13 cellular contexts compared by ENCODE assay signal in the genomic region with DNA sequence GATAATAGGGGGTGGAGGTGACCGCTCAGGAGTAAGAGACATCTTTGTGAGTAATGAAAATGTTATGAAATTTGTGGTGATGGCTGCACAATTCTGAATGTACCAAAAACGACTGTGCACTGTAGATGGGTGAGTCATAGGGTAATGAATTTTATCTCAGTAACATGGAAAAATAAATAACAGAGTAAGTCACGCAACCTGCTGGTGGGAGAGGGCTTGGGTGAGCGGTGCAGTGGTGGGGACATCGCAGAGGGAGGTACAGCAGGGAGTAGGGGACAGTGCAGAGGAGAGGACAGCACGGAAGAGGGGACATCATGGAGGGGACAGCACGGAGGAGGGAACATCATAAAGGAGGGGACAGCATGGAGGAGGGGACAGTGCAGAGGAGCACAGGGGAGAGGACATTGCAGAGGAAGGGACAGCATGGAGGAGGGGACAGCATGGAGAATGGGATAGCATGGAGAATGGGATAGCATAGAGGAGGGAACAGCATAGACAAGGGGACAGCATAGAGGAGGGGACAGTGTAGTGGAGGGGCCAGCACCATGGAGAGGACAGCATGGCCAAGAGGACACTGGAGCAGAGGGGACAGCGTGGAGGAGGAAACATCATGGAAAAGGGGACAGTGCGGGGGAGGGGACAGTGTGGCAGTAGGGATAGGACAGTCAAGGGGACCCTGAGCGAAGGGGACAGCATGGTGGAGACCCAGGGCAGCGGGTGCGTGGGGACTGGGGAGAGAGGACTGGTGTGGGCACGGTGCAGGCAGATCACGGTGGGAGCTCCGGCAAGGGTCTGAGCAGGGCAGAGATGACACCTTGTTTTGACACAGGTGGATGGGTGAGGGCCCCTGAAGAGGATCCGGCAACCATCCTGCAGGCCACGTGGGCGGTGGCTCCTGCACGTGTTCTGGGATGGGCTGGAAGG.
A peak's percentile ranks its signal among the peaks of the same experiment; 100 is the strongest.
DNase-seq lines count a peak whose midpoint lies in the region; ATAC-seq and TF ChIP-seq lines count a peak whose summit lies in the region.
"Had no signal": no experiment of that assay in that cellular context is flagged by ENCODE, and none has a peak within 500 bp of the region (broad histone marks: within the 10 kb centered on the region; RNA-seq: fewer than 3 reads in every experiment).

No MANE protein-coding gene starts in this region.

- TF ChIP-seq POLR2A in breast epithelium (IDR thresholded peaks at IDR 0.05) = no peak

- H3K27me3 Mint-ChIP-seq in MCF 10A (ENCODE audit: insufficient read depth, unreplicated experiment) = no peaks in the 10 kb centered on the region
- no peaks in the 10 kb centered on the region for H3K27me3 Mint-ChIP-seq in CD4-positive, alpha-beta memory T cell

- H3K36me3 ChIP-seq in breast epithelium = no peaks in the 10 kb centered on the region
- H3K36me3 ChIP-seq in SJSA1 = no peaks in the 10 kb centered on the region
- no peaks in the 10 kb centered on the region for H3K36me3 ChIP-seq in fibroblast of lung (ENCODE audit: control insufficient read depth, insufficient read depth, low read length)
- no peaks in the 10 kb centered on the region for H3K36me3 ChIP-seq in CD4-positive, alpha-beta memory T cell (ENCODE audit: insufficient read depth, low read length)

- CTCF ChIA-PET in MCF 10A (lab: Yijun Ruan, JAX) = no interaction called here
- CTCF ChIA-PET in CD4-positive, alpha-beta memory T cell (lab: Charles Lee; ENCODE audit: partially characterized antibody) = no interaction called here

- POLR2A ChIA-PET in MCF 10A (lab: Yijun Ruan, JAX) = no interaction called here
- POLR2A ChIA-PET in CD4-positive, alpha-beta memory T cell (lab: Charles Lee; ENCODE audit: partially characterized antibody) = no interaction called here

- H3K36me3 Mint-ChIP-seq in MCF 10A (ENCODE audit: insufficient read depth, unreplicated experiment) = peaks cover 4% of the 10 kb centered on the region
- H3K36me3 Mint-ChIP-seq in CD4-positive, alpha-beta memory T cell = peaks cover 35 to 42% of the 10 kb centered on the region in 2 donors

- intact Hi-C loops in MCF 10A (cut with micrococcal nuclease) (loop anchor here (10.0 kb wide), 1 partner anchor 66 kb away; a partner anchor contains a TSS), breast epithelium (cut with DNase I; ENCODE audit: low total_unique reads) (no loop called here)
- intact Hi-C loops in CD4-positive, alpha-beta memory T cell (cut with micrococcal nuclease) = no loop called here

- no peak overlapping the region for H2AFZ ChIP-seq in fibroblast of lung (ENCODE audit: low read length)

- H3K4me3 ChIP-seq in breast epithelium = no peak overlapping the region
- no peak overlapping the region for H3K4me3 ChIP-seq in SJSA1
- no peak overlapping the region for H3K4me3 ChIP-seq in fibroblast of lung (replicated peaks in 1 of 4; ENCODE audit: control extremely low read depth in 1 of 4, insufficient read depth in 1 of 4, low read depth in 3 of 4, low read length in 4 of 4)
- H3K4me3 ChIP-seq in CD4-positive, alpha-beta memory T cell (ENCODE audit: low read length in 2 of 2) = no peak overlapping the region
- H3K4me3 ChIP-seq: dorsolateral prefrontal cortex, tibial artery had no signal

- DNase-seq in MCF 10A (ENCODE audit: unreplicated experiment) (peak; percentile 89), breast epithelium (ENCODE audit: low spot score in 2 of 2) (no peak), SJSA1 (ENCODE audit: low read depth in 1 of 2, low spot score in 2 of 2) (peak; percentile 50 to 69), fibroblast of lung (ENCODE audit: low read depth in 2 of 2) (peak; percentile 92 to 95), stromal cell of bone marrow (ENCODE audit: low read depth) (peak; percentile 80), DMS79 treated with DMSO at 0.1 percent for 48 hours (lab: John Stamatoyannopoulos, UW) (no peak)
- no peak for DNase-seq in CD4-positive, alpha-beta memory T cell
- DNase-seq: Kasumi-1, SHP77 had no signal

- no peaks in the 10 kb centered on the region for H4K20me1 ChIP-seq in fibroblast of lung (ENCODE audit: control insufficient read depth, extremely low read depth, insufficient read depth, low read length)

- BruUV-seq in MCF 10A (replicated peaks; lab: Mats Ljungman, UMichigan) = no TSS peak

- H3K9me3 ChIP-seq in breast epithelium (peaks cover 11 to 20% of the 10 kb centered on the region in 2 donors), SJSA1 (replicated peaks) (no peaks in the 10 kb centered on the region), fibroblast of lung (ENCODE audit: control insufficient read depth, insufficient read depth, low read depth, low read length) (no peaks in the 10 kb centered on the region)
- peaks cover 0 to 8% of the 10 kb centered on the region in 2 donors for H3K9me3 ChIP-seq in CD4-positive, alpha-beta memory T cell (ENCODE audit: control insufficient read depth in 1 of 2, low read length in 2 of 2)

- no peak for ATAC-seq in HG02623 (IDR thresholded peaks at IDR 0.05; ENCODE audit: unreplicated experiment)

- TF ChIP-seq CTCF in MCF 10A (IDR thresholded peaks at IDR 0.05; ENCODE audit: unreplicated experiment) = no peak
- no peak for TF ChIP-seq CTCF in breast epithelium (IDR thresholded peaks at IDR 0.05)
- TF ChIP-seq CTCF in fibroblast of lung (conservative IDR thresholded peaks at IDR 0.05 in 1 of 2, IDR thresholded peaks at IDR 0.05 in 1 of 2; ENCODE audit: low read depth in 1 of 2, low read length in 2 of 2) = peak in 1 of 2 donors; percentile 25

- H3K9me3 Mint-ChIP-seq in MCF 10A (ENCODE audit: unreplicated experiment) = peaks cover 7% of the 10 kb centered on the region
- peaks cover 3 to 36% (median 25%) of the 10 kb centered on the region in 8 donors for H3K9me3 Mint-ChIP-seq in CD4-positive, alpha-beta memory T cell

- H3K27ac Mint-ChIP-seq in MCF 10A (ENCODE audit: low read depth, unreplicated experiment) = peak overlapping the region; percentile 87
- peak overlapping the region in 1 of 7 donors; percentile 75 for H3K27ac Mint-ChIP-seq in CD4-positive, alpha-beta memory T cell
- H3K27ac Mint-ChIP-seq: memory B cell had no signal

- no peaks in the 10 kb centered on the region for H3K4me1 ChIP-seq in breast epithelium
- peaks cover 15% of the 10 kb centered on the region for H3K4me1 ChIP-seq in SJSA1 (replicated peaks)
- peaks cover 8% of the 10 kb centered on the region for H3K4me1 ChIP-seq in fibroblast of lung (ENCODE audit: control insufficient read depth, extremely low read depth, insufficient read depth, low read length)
- no peaks in the 10 kb centered on the region for H3K4me1 ChIP-seq in CD4-positive, alpha-beta memory T cell (ENCODE audit: insufficient read depth, low read length)

- H3K4me2 ChIP-seq in fibroblast of lung (ENCODE audit: extremely low read depth, insufficient read depth, low read length) = peak overlapping the region; percentile 75

- no peaks in the 10 kb centered on the region for H3K79me2 ChIP-seq in fibroblast of lung (ENCODE audit: control insufficient read depth, insufficient read depth, low read length)

- peak overlapping the region; percentile 42 for H3K4me3 Mint-ChIP-seq in MCF 10A (ENCODE audit: unreplicated experiment)
- H3K4me3 Mint-ChIP-seq in CD4-positive, alpha-beta memory T cell = no peak overlapping the region
- H3K4me3 Mint-ChIP-seq: memory B cell had no signal

- H3K27ac ChIP-seq in breast epithelium = no peak overlapping the region
- no peak overlapping the region for H3K27ac ChIP-seq in SJSA1
- H3K27ac ChIP-seq in fibroblast of lung (ENCODE audit: insufficient read depth, low read length) = peak overlapping the region; percentile 63
- H3K27ac ChIP-seq in CD4-positive, alpha-beta memory T cell (ENCODE audit: low read depth, low read length) = no peak overlapping the region
- H3K27ac ChIP-seq: dorsolateral prefrontal cortex, tibial artery had no signal

- peak overlapping the region; percentile 30 for H3K9ac ChIP-seq in fibroblast of lung (ENCODE audit: insufficient read depth, low read length)

- H3K27me3 ChIP-seq in breast epithelium (no peaks in the 10 kb centered on the region), SJSA1 (replicated peaks) (no peaks in the 10 kb centered on the region), fibroblast of lung (ENCODE audit: control insufficient read depth, insufficient read depth, low read length) (no peaks in the 10 kb centered on the region)
- no peaks in the 10 kb centered on the region for H3K27me3 ChIP-seq in CD4-positive, alpha-beta memory T cell (ENCODE audit: insufficient read depth, low read length)
- H3K27me3 ChIP-seq: dorsolateral prefrontal cortex, tibial artery had no signal

- peaks cover 15% of the 10 kb centered on the region for H3K4me1 Mint-ChIP-seq in MCF 10A (ENCODE audit: insufficient read depth, unreplicated experiment)
- peaks cover 0 to 4% (median 0%) of the 10 kb centered on the region in 4 donors for H3K4me1 Mint-ChIP-seq in CD4-positive, alpha-beta memory T cell

Comparison
In these comparisons a context has a peak if more than half of its experiments do, and no peak if none do; other contexts are left out.
1. DNase-seq: peak in MCF 10A (single experiment), SJSA1 (2 of 2), fibroblast of lung (2 of 2) and stromal cell of bone marrow (single experiment); none in breast epithelium (0 of 2), DMS79 treated with DMSO at 0.1 percent for 48 hours (single experiment) and CD4-positive, alpha-beta memory T cell (0 of 5).